1 cellular context compared by ENCODE assay signal in the genomic region with DNA sequence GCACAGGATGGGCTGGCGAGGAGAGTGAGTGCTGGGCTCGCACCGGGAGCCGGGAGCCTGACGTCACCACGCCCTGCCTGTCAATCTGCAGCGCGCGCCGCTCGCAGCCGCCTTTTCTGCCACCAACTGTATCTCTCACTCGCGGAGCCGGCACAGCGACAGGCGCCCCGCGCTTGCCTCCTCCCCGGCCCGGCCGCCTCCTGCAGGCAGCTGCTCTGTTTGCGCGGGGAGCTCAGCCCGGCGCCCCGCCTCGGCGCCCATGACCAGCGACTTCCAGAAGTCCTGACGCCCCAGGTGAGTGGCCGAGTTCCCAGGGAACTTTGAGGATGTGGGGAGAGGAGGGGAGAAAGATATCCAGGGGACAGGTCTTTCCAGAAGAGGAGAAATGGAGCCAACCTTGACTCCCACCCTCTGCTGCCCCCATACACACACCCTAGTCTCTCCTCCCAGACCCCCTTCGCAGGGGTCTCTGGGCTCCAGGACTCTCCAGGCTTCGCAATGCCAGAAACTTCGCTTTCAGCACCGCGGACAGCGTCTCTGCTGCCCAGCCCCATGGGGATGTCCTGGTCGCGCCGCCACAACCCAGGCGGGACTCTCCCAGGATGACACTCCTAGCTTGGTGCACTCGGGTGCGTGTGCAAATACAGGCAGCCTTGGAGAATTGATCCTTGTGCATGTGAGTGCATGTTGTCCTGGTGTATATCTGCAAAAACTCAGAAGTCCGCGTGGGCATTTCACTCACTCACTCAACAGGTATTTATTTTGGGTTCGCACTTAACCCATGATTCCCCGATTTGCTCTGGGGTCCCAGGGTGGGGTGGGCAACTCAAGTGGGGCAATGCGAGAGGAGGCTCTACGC.
TF ChIP-seq lines count a peak whose summit lies in the region.

A gene with protein sequence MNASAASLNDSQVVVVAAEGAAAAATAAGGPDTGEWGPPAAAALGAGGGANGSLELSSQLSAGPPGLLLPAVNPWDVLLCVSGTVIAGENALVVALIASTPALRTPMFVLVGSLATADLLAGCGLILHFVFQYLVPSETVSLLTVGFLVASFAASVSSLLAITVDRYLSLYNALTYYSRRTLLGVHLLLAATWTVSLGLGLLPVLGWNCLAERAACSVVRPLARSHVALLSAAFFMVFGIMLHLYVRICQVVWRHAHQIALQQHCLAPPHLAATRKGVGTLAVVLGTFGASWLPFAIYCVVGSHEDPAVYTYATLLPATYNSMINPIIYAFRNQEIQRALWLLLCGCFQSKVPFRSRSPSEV (plus strand): TSS at position 138 of the 859 bp plus-strand sequence. CDS start 802 bp downstream, outside the sequence.

TF ChIP-seq in A549, 52 proteins besides CTCF, POLR2A, EP300 and RAD21 (continued from another document):
- TF ChIP-seq, protein P1, sequence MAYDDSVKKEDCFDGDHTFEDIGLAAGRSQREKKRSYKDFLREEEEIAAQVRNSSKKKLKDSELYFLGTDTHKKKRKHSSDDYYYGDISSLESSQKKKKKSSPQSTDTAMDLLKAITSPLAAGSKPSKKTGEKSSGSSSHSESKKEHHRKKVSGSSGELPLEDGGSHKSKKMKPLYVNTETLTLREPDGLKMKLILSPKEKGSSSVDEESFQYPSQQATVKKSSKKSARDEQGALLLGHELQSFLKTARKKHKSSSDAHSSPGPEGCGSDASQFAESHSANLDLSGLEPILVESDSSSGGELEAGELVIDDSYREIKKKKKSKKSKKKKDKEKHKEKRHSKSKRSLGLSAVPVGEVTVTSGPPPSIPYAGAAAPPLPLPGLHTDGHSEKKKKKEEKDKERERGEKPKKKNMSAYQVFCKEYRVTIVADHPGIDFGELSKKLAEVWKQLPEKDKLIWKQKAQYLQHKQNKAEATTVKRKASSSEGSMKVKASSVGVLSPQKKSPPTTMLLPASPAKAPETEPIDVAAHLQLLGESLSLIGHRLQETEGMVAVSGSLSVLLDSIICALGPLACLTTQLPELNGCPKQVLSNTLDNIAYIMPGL (CRISPR knock-in tag; IDR thresholded peaks at IDR 0.05; ENCODE audit: borderline replicate concordance) = no peak
- TF ChIP-seq TFCP2L1 (CRISPR knock-in tag; IDR thresholded peaks at IDR 0.05) (no peak), EHMT2 (IDR thresholded peaks at IDR 0.05; ENCODE audit: low read depth) (0 out of 2 replicates have a peak, but pooled peaks have one; percentile 55), MYC (IDR thresholded peaks at IDR 0.05; ENCODE audit: borderline replicate concordance, low read length) (no peak), ZSCAN20 (CRISPR knock-in tag; IDR thresholded peaks at IDR 0.05) (no peak), RARB (CRISPR knock-in tag; IDR thresholded peaks at IDR 0.05) (no peak), HOXB13 (CRISPR knock-in tag; IDR thresholded peaks at IDR 0.05; ENCODE audit: low read depth) (no peak), JUN (IDR thresholded peaks at IDR 0.05) (no peak)
- TF ChIP-seq, protein P2, sequence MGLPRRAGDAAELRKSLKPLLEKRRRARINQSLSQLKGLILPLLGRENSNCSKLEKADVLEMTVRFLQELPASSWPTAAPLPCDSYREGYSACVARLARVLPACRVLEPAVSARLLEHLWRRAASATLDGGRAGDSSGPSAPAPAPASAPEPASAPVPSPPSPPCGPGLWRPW (IDR thresholded peaks at IDR 0.05) = no peak
- TF ChIP-seq, protein P3, sequence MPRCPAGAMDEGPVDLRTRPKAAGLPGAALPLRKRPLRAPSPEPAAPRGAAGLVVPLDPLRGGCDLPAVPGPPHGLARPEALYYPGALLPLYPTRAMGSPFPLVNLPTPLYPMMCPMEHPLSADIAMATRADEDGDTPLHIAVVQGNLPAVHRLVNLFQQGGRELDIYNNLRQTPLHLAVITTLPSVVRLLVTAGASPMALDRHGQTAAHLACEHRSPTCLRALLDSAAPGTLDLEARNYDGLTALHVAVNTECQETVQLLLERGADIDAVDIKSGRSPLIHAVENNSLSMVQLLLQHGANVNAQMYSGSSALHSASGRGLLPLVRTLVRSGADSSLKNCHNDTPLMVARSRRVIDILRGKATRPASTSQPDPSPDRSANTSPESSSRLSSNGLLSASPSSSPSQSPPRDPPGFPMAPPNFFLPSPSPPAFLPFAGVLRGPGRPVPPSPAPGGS (IDR thresholded peaks at IDR 0.05) = no peak
- TF ChIP-seq, protein P4, sequence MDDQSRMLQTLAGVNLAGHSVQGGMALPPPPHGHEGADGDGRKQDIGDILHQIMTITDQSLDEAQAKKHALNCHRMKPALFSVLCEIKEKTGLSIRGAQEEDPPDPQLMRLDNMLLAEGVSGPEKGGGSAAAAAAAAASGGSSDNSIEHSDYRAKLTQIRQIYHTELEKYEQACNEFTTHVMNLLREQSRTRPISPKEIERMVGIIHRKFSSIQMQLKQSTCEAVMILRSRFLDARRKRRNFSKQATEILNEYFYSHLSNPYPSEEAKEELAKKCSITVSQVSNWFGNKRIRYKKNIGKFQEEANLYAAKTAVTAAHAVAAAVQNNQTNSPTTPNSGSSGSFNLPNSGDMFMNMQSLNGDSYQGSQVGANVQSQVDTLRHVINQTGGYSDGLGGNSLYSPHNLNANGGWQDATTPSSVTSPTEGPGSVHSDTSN (IDR thresholded peaks at IDR 0.05) = no peak
- TF ChIP-seq, protein P5, sequence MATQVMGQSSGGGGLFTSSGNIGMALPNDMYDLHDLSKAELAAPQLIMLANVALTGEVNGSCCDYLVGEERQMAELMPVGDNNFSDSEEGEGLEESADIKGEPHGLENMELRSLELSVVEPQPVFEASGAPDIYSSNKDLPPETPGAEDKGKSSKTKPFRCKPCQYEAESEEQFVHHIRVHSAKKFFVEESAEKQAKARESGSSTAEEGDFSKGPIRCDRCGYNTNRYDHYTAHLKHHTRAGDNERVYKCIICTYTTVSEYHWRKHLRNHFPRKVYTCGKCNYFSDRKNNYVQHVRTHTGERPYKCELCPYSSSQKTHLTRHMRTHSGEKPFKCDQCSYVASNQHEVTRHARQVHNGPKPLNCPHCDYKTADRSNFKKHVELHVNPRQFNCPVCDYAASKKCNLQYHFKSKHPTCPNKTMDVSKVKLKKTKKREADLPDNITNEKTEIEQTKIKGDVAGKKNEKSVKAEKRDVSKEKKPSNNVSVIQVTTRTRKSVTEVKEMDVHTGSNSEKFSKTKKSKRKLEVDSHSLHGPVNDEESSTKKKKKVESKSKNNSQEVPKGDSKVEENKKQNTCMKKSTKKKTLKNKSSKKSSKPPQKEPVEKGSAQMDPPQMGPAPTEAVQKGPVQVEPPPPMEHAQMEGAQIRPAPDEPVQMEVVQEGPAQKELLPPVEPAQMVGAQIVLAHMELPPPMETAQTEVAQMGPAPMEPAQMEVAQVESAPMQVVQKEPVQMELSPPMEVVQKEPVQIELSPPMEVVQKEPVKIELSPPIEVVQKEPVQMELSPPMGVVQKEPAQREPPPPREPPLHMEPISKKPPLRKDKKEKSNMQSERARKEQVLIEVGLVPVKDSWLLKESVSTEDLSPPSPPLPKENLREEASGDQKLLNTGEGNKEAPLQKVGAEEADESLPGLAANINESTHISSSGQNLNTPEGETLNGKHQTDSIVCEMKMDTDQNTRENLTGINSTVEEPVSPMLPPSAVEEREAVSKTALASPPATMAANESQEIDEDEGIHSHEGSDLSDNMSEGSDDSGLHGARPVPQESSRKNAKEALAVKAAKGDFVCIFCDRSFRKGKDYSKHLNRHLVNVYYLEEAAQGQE (IDR thresholded peaks at IDR 0.05) = peak; percentile 95
